In genomic region chr7:66776383-66776782, GRCh38 we compare ENCODE assay signal across 8 cellular contexts. TPM values are rescaled to one million over a fixed set of nuclear protein-coding genes. Genes with fewer than 3 reads are reported as not detected.
DNase-seq lines count a peak whose midpoint lies in the region; ATAC-seq, FAIRE-seq and TF ChIP-seq lines count a peak whose summit lies in the region.
"Not testable (repeated sequence)": the region's sequence is repeated elsewhere in the genome, so short reads cannot be mapped to it uniquely, and the experiment has no call there.

No MANE protein-coding gene starts in this region.

- DNase-seq in ACHN (peak; percentile 40), endodermal cell (peak; percentile 54)
- not testable (repeated sequence) for DNase-seq in SK-N-SH; K562 (ENCODE audit: extremely low read depth in 1 of 4, low spot score in 3 of 4); foreskin keratinocyte; mesothelial cell of epicardium (ENCODE audit: low spot score in 2 of 2, unreplicated experiment in 2 of 2)

- H3K79me2 ChIP-seq in Loucy (ENCODE audit: insufficient read depth, low read length); K562 (ENCODE audit: control insufficient read depth, insufficient read depth, low read length): not testable (repeated sequence)
- peaks cover 84% of the 10 kb centered on the region for H3K79me2 ChIP-seq in SK-N-SH (ENCODE audit: insufficient read depth)

- H3F3A ChIP-seq in Loucy (ENCODE audit: low read depth): not testable (repeated sequence)
- peaks cover 25% of the 10 kb centered on the region for H3F3A ChIP-seq in SK-N-SH (replicated peaks; ENCODE audit: insufficient read depth)

- not testable (repeated sequence) for TF ChIP-seq EP300 in SK-N-SH (IDR thresholded peaks at IDR 0.05; ENCODE audit: borderline replicate concordance in 1 of 2, low read depth in 1 of 2, low read length in 1 of 2); K562 (IDR thresholded peaks at IDR 0.05; ENCODE audit: low read length)

- H3K9ac ChIP-seq in Loucy (ENCODE audit: low read depth, low read length, poor library complexity, severe bottlenecking); SK-N-SH; K562 (ENCODE audit: insufficient read depth in 1 of 2, low read depth in 2 of 2, low read length in 2 of 2); endodermal cell (ENCODE audit: extremely low read depth, low read length, poor library complexity, severe bottlenecking): not testable (repeated sequence)

- not testable (repeated sequence) for FAIRE-seq in K562 (lab: Jason Lieb, UNC)

- not testable (repeated sequence) for H3K4me2 ChIP-seq in Loucy (ENCODE audit: low read depth, low read length, poor library complexity, severe bottlenecking); SK-N-SH; K562 (ENCODE audit: insufficient read depth, low read length)

- TF ChIP-seq CTCF in GM12875 (IDR thresholded peaks at IDR 0.05; ENCODE audit: borderline replicate concordance, insufficient read depth, low read depth, low read length) (0 out of 2 replicates have a peak, but pooled peaks have one; percentile 8), Loucy (conservative IDR thresholded peaks at IDR 0.05; ENCODE audit: low read length) (0 out of 2 replicates have a peak, but pooled peaks have one; percentile 7), SK-N-SH (IDR thresholded peaks at IDR 0.05) (peak; percentile 29; the same call in 1 of the 2 replicates), K562 (IDR thresholded peaks at IDR 0.05 in 2 of 3, conservative IDR thresholded peaks at IDR 0.05 in 1 of 3; ENCODE audit: insufficient read depth in 2 of 3, low read depth in 1 of 3, low read length in 3 of 3) (0 out of 6 replicates have a peak, but pooled peaks of 1 of the 3 experiments have one; percentile 15), endodermal cell (conservative IDR thresholded peaks at IDR 0.05) (peak; percentile 61), foreskin keratinocyte (conservative IDR thresholded peaks at IDR 0.05) (peak; percentile 19)
- not testable (repeated sequence) for TF ChIP-seq CTCF in mesothelial cell of epicardium (IDR thresholded peaks at IDR 0.05; ENCODE audit: unreplicated experiment)

- not testable (repeated sequence) for H3K4me3 ChIP-seq in GM12875 (ENCODE audit: low read depth, low read length); Loucy (ENCODE audit: low read length, poor library complexity, severe bottlenecking); SK-N-SH (ENCODE audit: low read depth in 2 of 2, low read length in 1 of 2); K562; endodermal cell (ENCODE audit: low read length)

- intact Hi-C loops in K562 (cut with micrococcal nuclease): not testable (repeated sequence)

- H3K4me1 Mint-ChIP-seq in endodermal cell: peaks cover 57% of the 10 kb centered on the region
- H3K4me1 Mint-ChIP-seq in mesothelial cell of epicardium: not testable (repeated sequence)

- ATAC-seq in K562 (peak; percentile 82), foreskin keratinocyte (peak; percentile 46)

- H2AFZ ChIP-seq in Loucy (ENCODE audit: low read length); SK-N-SH (ENCODE audit: low read depth); K562 (ENCODE audit: low read depth, low read length): not testable (repeated sequence)

- H3K4me3 Mint-ChIP-seq in endodermal cell, mesothelial cell of epicardium: not testable (repeated sequence)

- H4K20me1 ChIP-seq in Loucy (ENCODE audit: insufficient read depth, low read length, poor library complexity, severe bottlenecking); K562 (replicated peaks; ENCODE audit: control insufficient read depth, insufficient read depth, low read length): not testable (repeated sequence)
- peaks cover 22% of the 10 kb centered on the region for H4K20me1 ChIP-seq in SK-N-SH (ENCODE audit: insufficient read depth)

- not testable (repeated sequence) for TF ChIP-seq POLR2A in K562 (conservative IDR thresholded peaks at IDR 0.05)

- TF ChIP-seq RAD21 in SK-N-SH (IDR thresholded peaks at IDR 0.05; ENCODE audit: low read length); K562 (CRISPR knock-in tag; conservative IDR thresholded peaks at IDR 0.05 in 1 of 2, IDR thresholded peaks at IDR 0.05 in 1 of 2): not testable (repeated sequence)

- peaks cover 65% of the 10 kb centered on the region for H3K36me3 Mint-ChIP-seq in endodermal cell (ENCODE audit: low read depth)
- H3K36me3 Mint-ChIP-seq in mesothelial cell of epicardium: peaks cover 41% of the 10 kb centered on the region

- H3K36me3 ChIP-seq in Loucy (ENCODE audit: insufficient read depth, low read length): peaks cover 71% of the 10 kb centered on the region; the same call in 1 of the 2 replicates
- peaks cover 46 to 73% of the 10 kb centered on the region in 2 experiments for H3K36me3 ChIP-seq in SK-N-SH (replicated peaks in 1 of 2; ENCODE audit: control insufficient read depth in 1 of 2, insufficient read depth in 2 of 2, low read length in 1 of 2)
- peaks cover 65% of the 10 kb centered on the region for H3K36me3 ChIP-seq in K562 (ENCODE audit: control insufficient read depth, insufficient read depth, low read length)
- peaks cover 67% of the 10 kb centered on the region for H3K36me3 ChIP-seq in endodermal cell (ENCODE audit: control insufficient read depth, insufficient read depth, low read length)

- not testable (repeated sequence) for H3K27ac ChIP-seq in SK-N-SH (ENCODE audit: low read depth in 2 of 2, low read length in 1 of 2); K562 (ENCODE audit: extremely low read depth, low read depth, low read length); endodermal cell (ENCODE audit: low read depth, low read length); foreskin keratinocyte

- not testable (repeated sequence) for H3K9me1 ChIP-seq in K562 (ENCODE audit: control insufficient read depth, insufficient read depth, low read length)

- in situ Hi-C loops in ACHN (cut with HindIII; ENCODE audit: low pct_ligation_motif_present, low pct_unique_long_range_greater_than_20kb, low sequenced_read_pairs); K562 (cut with MboI): not testable (repeated sequence)

- POLR2A ChIA-PET in SK-N-SH (lab: Yijun Ruan, JAX): not testable (repeated sequence)
- POLR2A ChIA-PET in K562 (lab: Yijun Ruan, JAX): interaction anchor here (1.1 to 1.3 kb wide), 2 partner anchors 9 to 68 kb away, joined by 3 to 7 read pairs; no protein-coding TSS in a partner anchor

- H3K9me3 Mint-ChIP-seq in endodermal cell, mesothelial cell of epicardium: not testable (repeated sequence)

- H3K27ac Mint-ChIP-seq in endodermal cell (peak overlapping the region; percentile 30), mesothelial cell of epicardium (peak overlapping the region; percentile 16)

- H3K27me3 ChIP-seq in Loucy (ENCODE audit: insufficient read depth, low read length, poor library complexity, severe bottlenecking); SK-N-SH (ENCODE audit: insufficient read depth); K562 (ENCODE audit: control insufficient read depth in 2 of 2, insufficient read depth in 2 of 2, low read length in 2 of 2); endodermal cell (ENCODE audit: control insufficient read depth, insufficient read depth, low read length, poor library complexity, severe bottlenecking); foreskin keratinocyte: not testable (repeated sequence)

- not testable (repeated sequence) for H3K9me2 ChIP-seq in Loucy (replicated peaks; ENCODE audit: low read depth, low read length); SK-N-SH

- not testable (repeated sequence) for H3K9me3 ChIP-seq in Loucy (ENCODE audit: insufficient read depth, low read depth, low read length); SK-N-SH; K562 (replicated peaks; ENCODE audit: control insufficient read depth, insufficient read depth, low read depth, low read length); endodermal cell (ENCODE audit: control insufficient read depth, low read length)

- H3K4me1 ChIP-seq in Loucy (ENCODE audit: insufficient read depth, low read length, poor library complexity, severe bottlenecking); SK-N-SH (ENCODE audit: control insufficient read depth in 1 of 2, insufficient read depth in 2 of 2, low read depth in 1 of 2, low read length in 1 of 2); K562 (replicated peaks in 1 of 2; ENCODE audit: control insufficient read depth in 2 of 2, insufficient read depth in 2 of 2, low read length in 2 of 2): not testable (repeated sequence)
- H3K4me1 ChIP-seq in endodermal cell (ENCODE audit: control insufficient read depth, insufficient read depth, low read length) (peaks cover 35% of the 10 kb centered on the region), foreskin keratinocyte (peaks cover 10% of the 10 kb centered on the region)

- CTCF ChIA-PET in SK-N-SH (lab: Yijun Ruan, JAX): interaction anchor here (1.1 to 1.7 kb wide), 2 partner anchors 25 to 219 kb away, joined by 4 read pairs; no protein-coding TSS in a partner anchor
- CTCF ChIA-PET in K562 (lab: Yijun Ruan, JAX; ENCODE audit: low intra/inter-chr PET ratio): not testable (repeated sequence)

- not testable (repeated sequence) for BruUV-seq in K562 (replicated peaks; lab: Mats Ljungman, UMichigan)

- WGBS in SK-N-SH (ENCODE audit: low lambda C conversion rate): 98% methylated on average over 5 of the region's 5 CpGs
- WGBS in K562 (ENCODE audit: insufficient coverage, low coverage, missing lambda C conversion rate): 90% methylated on average over 5 of the region's 5 CpGs
- WGBS in endodermal cell (ENCODE audit: insufficient coverage in 1 of 2, insufficient read length in 1 of 2), 2 experiments: 84 to 96% methylated on average over 4 to 5 of the region's 5 CpGs

- H3K27me3 Mint-ChIP-seq in endodermal cell (ENCODE audit: insufficient read depth); mesothelial cell of epicardium (ENCODE audit: low read depth): not testable (repeated sequence)

RNA-seq across cellular contexts. Expression of gene RABGEF1, which starts 35.9 kb away (rescaled TPM):
- polyA plus RNA-seq in SK-N-SH (2012; rRNA removed) (25.6 and 32.4 TPM in 2 replicates), K562 (2011; rRNA removed) (21.1 and 27.4 TPM in 2 replicates), K562 (2014; fragmentation: Illumina TruSeq; extraction: Trizol) (23.7 and 29.3 TPM in 2 replicates), K562 (2014; fragmentation: Nextera tagmentation; extraction: Ambion mirVana) (10 to 100 TPM in 1 of 2 experiments, 1 to 10 TPM in 1; 7.0 to 11.5 TPM), K562 (2014; rRNA removed) (15.1 and 16.3 TPM in 2 replicates), foreskin keratinocyte (12.3 and 15.6 TPM in 2 replicates)
- 28.9 and 29.1 TPM in 2 replicates for polyA plus RNA-seq in SK-N-SH (2012; cell fraction: cytosol; rRNA removed)
- 56.5 and 68.8 TPM in 2 replicates for polyA plus RNA-seq in SK-N-SH (2012; cell fraction: nucleus; rRNA removed)
- 18.1 and 28.8 TPM in 2 replicates for total RNA-seq in K562 (2011; cell fraction: chromatin; rRNA removed; ENCODE audit: low replicate concordance)
- 14.2 and 14.7 TPM in 2 replicates for total RNA-seq in K562 (2011; cell fraction: nucleolus; rRNA removed)
- total RNA-seq in K562 (2011; cell fraction: nucleoplasm; rRNA removed): 16.9 TPM in 2 replicates
- total RNA-seq in K562 (2014; rRNA removed) (13.1 and 18.6 TPM in 2 replicates), K562 (2014; rRNA removed; fragmentation: Illumina TruSeq; extraction: Trizol) (20.5 and 24.0 TPM in 2 replicates), K562 (2015; rRNA removed; fragmentation: Illumina TruSeq; extraction: Trizol) (21.4 and 22.8 TPM in 2 replicates), K562 (2021) (18.2 and 20.7 TPM in 2 replicates), endodermal cell (10 to 100 TPM; 22.7 to 26.7 TPM), foreskin keratinocyte (31.7 and 33.5 TPM in 2 replicates), mesothelial cell of epicardium (21.8 to 24.6 TPM (median 22.6 TPM) in 3 replicates)
- polyA plus RNA-seq in K562 (2011; cell fraction: cytosol; rRNA removed): 17.3 and 26.0 TPM in 2 replicates
- polyA plus RNA-seq in K562 (2011; cell fraction: nucleus; rRNA removed): 18.6 and 24.6 TPM in 2 replicates
- 16.3 and 17.0 TPM in 2 replicates for polyA plus RNA-seq in K562 (2012)
- polyA minus RNA-seq in K562 (2011; rRNA and poly(A)+ RNA removed): 27.8 and 44.4 TPM in 2 replicates
- 9.0 and 18.9 TPM in 2 replicates for polyA minus RNA-seq in K562 (2011; cell fraction: cytosol; rRNA and poly(A)+ RNA removed)
- polyA minus RNA-seq in K562 (2011; cell fraction: nucleus; rRNA and poly(A)+ RNA removed): 9.8 and 10.8 TPM in 2 replicates
- 18.2 TPM for polyA plus RNA-seq in endodermal cell (2013, experiment 1 of 2)
- 18.5 TPM for polyA plus RNA-seq in endodermal cell (2013, experiment 2 of 2)
